Comparison of ENCODE assay signal across 8 cellular contexts in genomic region chr7:38107486-38107893, GRCh38.
DNase-seq lines count a peak whose midpoint lies in the region; ATAC-seq lines count a peak whose summit lies in the region.

No MANE protein-coding gene starts in this region.

- peak; percentile 39 for DNase-seq in AG08396 (ENCODE audit: low spot score)
- peak; percentile 45 for DNase-seq in NCI-H510A (lab: John Stamatoyannopoulos, UW)
- peak; percentile 44 to 59 for DNase-seq in activated CD4-positive, alpha-beta T cell treated with anti-CD3 and anti-CD28 coated beads, Interleukin-2, amount 50 U/mL, for 24 hours (ENCODE audit: low read depth in 1 of 2, low spot score in 1 of 2)
- peak; percentile 66 for DNase-seq in effector CD4-positive, alpha-beta T cell
- peak; percentile 47 to 70 for DNase-seq in memory B cell (ENCODE audit: low spot score in 2 of 2)
- DNase-seq in stimulated activated CD8-positive, alpha-beta memory T cell treated with anti-CD3 and anti-CD28 coated beads, Interleukin-15, amount 100 ng/mL, for 48 hours (ENCODE audit: low read depth in 2 of 2): peak; percentile 19 to 35

- no peaks in the 10 kb centered on the region for H3K36me3 Mint-ChIP-seq in memory B cell

- ATAC-seq in GM18520 (IDR thresholded peaks at IDR 0.05; ENCODE audit: unreplicated experiment): peak; percentile 65
- peak; percentile 73 for ATAC-seq in HG03280 (IDR thresholded peaks at IDR 0.05; ENCODE audit: unreplicated experiment)
- peak; percentile 71 for ATAC-seq in memory B cell (ENCODE audit: low read depth)

- peaks cover 7% of the 10 kb centered on the region for H3K27me3 Mint-ChIP-seq in memory B cell

- no peaks in the 10 kb centered on the region for H3K9me3 Mint-ChIP-seq in memory B cell

- no peak overlapping the region for H3K4me3 Mint-ChIP-seq in memory B cell

- no peak overlapping the region for H3K27ac Mint-ChIP-seq in memory B cell

- peaks cover 2% of the 10 kb centered on the region for H3K4me1 Mint-ChIP-seq in memory B cell

Comparison
In these comparisons a context has a peak if more than half of its experiments do, and no peak if none do; other contexts are left out.
1. Peak in every context shown above with its lines: DNase-seq and ATAC-seq.